In genomic region chr10:127947206-127947605, GRCh38 we compare ENCODE assay signal across 27 cellular contexts. TPM values are rescaled to one million over a fixed set of nuclear protein-coding genes. Genes with fewer than 3 reads are reported as not detected.
"Had no signal": no experiment of that assay in that cellular context is flagged by ENCODE, and none has a peak within 500 bp of the region (broad histone marks: within the 10 kb centered on the region; RNA-seq: fewer than 3 reads in every experiment).

No MANE protein-coding gene starts in this region.

- H3K9me3 ChIP-seq: lower lobe of right lung, stomach, testis had no signal

- H3K27me3 Mint-ChIP-seq: activated naive CD4-positive, alpha-beta T cell treated with anti-CD3 and anti-CD28 coated beads, Interleukin-2, amount 10 ng/mL, durations not matched to agents 7 days and 5 days had no signal

- H3K9me3 Mint-ChIP-seq: activated naive CD4-positive, alpha-beta T cell treated with anti-CD3 and anti-CD28 coated beads, Interleukin-2, amount 10 ng/mL, durations not matched to agents 7 days and 5 days; activated T-cell treated with anti-CD3 and anti-CD28 coated beads, Interleukin-2, amount 50 U/mL, for 4 hours; mesothelial cell of epicardium; natural killer cell treated with Interleukin-12 subunit alpha and Interleukin-12 subunit beta and Interleukin-15 and Interleukin-18, amount 100 ng/mL, for 72 hours; stimulated activated effector memory CD8-positive, alpha-beta T cell treated with anti-CD3 and anti-CD28 coated beads, Interleukin-12 subunit alpha, Interleukin-12 subunit beta, amount 100 ng/mL, for 72 hours had no signal

- H3K4me1 ChIP-seq: parathyroid adenoma, testis had no signal

- H2AFZ ChIP-seq: hepatocyte, parathyroid adenoma had no signal

- H3K27me3 ChIP-seq: foreskin keratinocyte, hepatocyte, stomach, testis had no signal

- H3K4me2 ChIP-seq: hepatocyte had no signal

- H3K9ac ChIP-seq: parathyroid adenoma had no signal

- H3K27ac Mint-ChIP-seq: activated naive CD4-positive, alpha-beta T cell treated with anti-CD3 and anti-CD28 coated beads, Interleukin-2, amount 10 ng/mL, durations not matched to agents 7 days and 5 days; mesothelial cell of epicardium; natural killer cell treated with Interleukin-12 subunit alpha and Interleukin-12 subunit beta and Interleukin-15 and Interleukin-18, amount 100 ng/mL, for 72 hours; type B pancreatic cell had no signal

- H3K36me3 ChIP-seq: lower lobe of right lung, stomach had no signal

- DNase-seq: activated CD4-positive, alpha-beta T cell treated with anti-CD3 and anti-CD28 coated beads, Interleukin-2, amount 50 U/mL, for 1 hour; activated CD4-positive, CD25-positive, alpha-beta regulatory T cell treated with anti-CD3 and anti-CD28 coated beads, Interleukin-2, amount 50 U/mL, for 72 hours; activated CD8-positive, alpha-beta memory T cell treated with anti-CD3 and anti-CD28 coated beads, Interleukin-2, amount 50 U/mL, for 4 hours; activated effector memory CD4-positive, alpha-beta T cell treated with Interleukin-2 at 50 U/mL for 16 hours; activated naive CD4-positive, alpha-beta T cell treated with anti-CD3 and anti-CD28 coated beads, Interleukin-2, amount 10 ng/mL, durations not matched to agents 7 days and 5 days; activated T-cell treated with anti-CD3 and anti-CD28 coated beads, Interleukin-2, amount 50 U/mL, for 4 hours; dermis blood vessel endothelial cell; effector memory CD4-positive, alpha-beta T cell; foreskin keratinocyte; left colon; lower lobe of right lung; stimulated activated CD4-positive, alpha-beta T cell treated with anti-CD3 and anti-CD28 coated beads, Interleukin-4, amount 100 ng/mL, for 24 hours; stomach; T-helper 2 cell; testis had no signal

- FAIRE-seq: astrocyte, islet of Langerhans had no signal

- H3K4me3 Mint-ChIP-seq: activated naive CD4-positive, alpha-beta T cell treated with anti-CD3 and anti-CD28 coated beads, Interleukin-2, amount 10 ng/mL, durations not matched to agents 7 days and 5 days; activated T-cell treated with anti-CD3 and anti-CD28 coated beads, Interleukin-2, amount 50 U/mL, for 4 hours; mesothelial cell of epicardium; natural killer cell treated with Interleukin-12 subunit alpha and Interleukin-12 subunit beta and Interleukin-15 and Interleukin-18, amount 100 ng/mL, for 72 hours; stimulated activated effector memory CD8-positive, alpha-beta T cell treated with anti-CD3 and anti-CD28 coated beads, Interleukin-12 subunit alpha, Interleukin-12 subunit beta, amount 100 ng/mL, for 72 hours; type B pancreatic cell had no signal

- H3K79me2 ChIP-seq: hepatocyte, parathyroid adenoma had no signal

- H3K4me3 ChIP-seq: hepatocyte, lower lobe of right lung, stomach, testis had no signal

- H3K36me3 Mint-ChIP-seq: activated naive CD4-positive, alpha-beta T cell treated with anti-CD3 and anti-CD28 coated beads, Interleukin-2, amount 10 ng/mL, durations not matched to agents 7 days and 5 days; mesothelial cell of epicardium; natural killer cell treated with Interleukin-12 subunit alpha and Interleukin-12 subunit beta and Interleukin-15 and Interleukin-18, amount 100 ng/mL, for 72 hours; stimulated activated effector memory CD8-positive, alpha-beta T cell treated with anti-CD3 and anti-CD28 coated beads, Interleukin-12 subunit alpha, Interleukin-12 subunit beta, amount 100 ng/mL, for 72 hours; type B pancreatic cell had no signal

- H3K27ac ChIP-seq: epithelial cell of prostate, foreskin keratinocyte, hepatocyte, lower lobe of right lung, parathyroid adenoma, stomach, testis, VCaP had no signal

- ATAC-seq: activated T-cell treated with anti-CD3 and anti-CD28 coated beads, Interleukin-2, amount 50 U/mL, for 4 hours; foreskin keratinocyte; left colon; lower lobe of right lung; natural killer cell treated with Interleukin-12 subunit alpha and Interleukin-12 subunit beta and Interleukin-15 and Interleukin-18, amount 100 ng/mL, for 72 hours; sciatic nerve; stimulated activated effector memory CD8-positive, alpha-beta T cell treated with anti-CD3 and anti-CD28 coated beads, Interleukin-12 subunit alpha, Interleukin-12 subunit beta, amount 100 ng/mL, for 72 hours had no signal

RNA-seq across cellular contexts. Expression of gene CLRN3, which starts 54.5 kb away (rescaled TPM):
- total RNA-seq: activated T-cell treated with anti-CD3 and anti-CD28 coated beads, Interleukin-2, amount 50 U/mL, for 4 hours; astrocyte; chondrocyte; dermis blood vessel endothelial cell; foreskin keratinocyte; lower lobe of right lung; mesothelial cell of epicardium; natural killer cell treated with Interleukin-12 subunit alpha and Interleukin-12 subunit beta and Interleukin-15 and Interleukin-18, amount 100 ng/mL, for 72 hours; sciatic nerve had no signal
- polyA plus RNA-seq: foreskin keratinocyte had no signal
